In the genomic region with DNA sequence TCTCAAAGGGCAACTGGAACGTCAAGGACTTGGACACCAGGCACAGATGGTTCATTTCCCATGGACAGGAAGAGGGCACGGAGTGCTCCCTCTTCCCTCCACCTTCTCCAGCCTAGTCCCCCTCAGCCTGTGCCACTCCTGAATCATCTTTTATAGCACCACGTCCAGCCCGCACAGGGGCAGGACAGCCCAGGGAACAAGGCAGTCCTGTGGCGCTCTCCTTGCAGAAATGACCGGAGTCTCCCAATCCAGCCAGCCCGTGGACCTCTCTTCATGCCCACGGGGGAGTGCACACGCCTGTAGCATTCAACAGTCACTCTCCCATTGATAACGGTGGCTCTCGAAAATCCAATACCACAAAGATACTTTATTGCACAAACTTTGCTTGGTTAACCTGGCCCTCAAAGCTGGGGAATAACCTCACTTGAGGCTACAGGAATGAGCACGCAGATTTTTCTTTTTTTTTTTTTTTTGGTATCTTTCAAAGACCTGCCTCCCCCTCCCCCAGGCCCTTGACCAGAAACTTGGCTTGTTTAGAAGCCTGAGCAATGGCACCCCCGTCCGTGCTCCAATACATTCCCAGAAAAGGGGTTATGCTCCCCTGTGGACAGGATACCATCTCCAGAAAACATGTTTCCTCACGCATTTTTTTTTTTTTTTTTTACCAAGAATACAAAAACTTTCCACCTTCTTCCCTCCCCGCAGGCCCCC, we compare ENCODE assay signal across 8 cellular contexts. TPM values are rescaled to one million over a fixed set of nuclear protein-coding genes. Genes with fewer than 3 reads are reported as not detected.
A peak's percentile ranks its signal among the peaks of the same experiment; 100 is the strongest.
DNase-seq lines count a peak whose midpoint lies in the region; ATAC-seq, FAIRE-seq and TF ChIP-seq lines count a peak whose summit lies in the region.

No MANE protein-coding gene starts in this region.

- TF ChIP-seq RAD21 in A549 (conservative IDR thresholded peaks at IDR 0.05 in 1 of 2, IDR thresholded peaks at IDR 0.05 in 1 of 2) = no peak

- no peaks in the 10 kb centered on the region for H3K9me3 ChIP-seq in A549
- no peaks in the 10 kb centered on the region for H3K9me3 ChIP-seq in naive thymus-derived CD4-positive, alpha-beta T cell (ENCODE audit: control insufficient read depth in 2 of 3, low read length in 3 of 3)

- no peak for TF ChIP-seq CTCF in A549 (IDR thresholded peaks at IDR 0.05)
- TF ChIP-seq CTCF in KMS-11 (conservative IDR thresholded peaks at IDR 0.05; ENCODE audit: low read depth, low read length) = no peak
- no peak for TF ChIP-seq CTCF in choroid plexus epithelial cell (conservative IDR thresholded peaks at IDR 0.05; ENCODE audit: low read depth, low read length)

- H3K4me3 ChIP-seq in A549 = peak overlapping the region; percentile 66
- H3K4me3 ChIP-seq in KMS-11 (IDR thresholded peaks at IDR 0.05; ENCODE audit: insufficient read depth, low read depth, low read length) = no peak overlapping the region
- peak overlapping the region; percentile 45 for H3K4me3 ChIP-seq in choroid plexus epithelial cell (ENCODE audit: low read depth, low read length)
- H3K4me3 ChIP-seq in naive thymus-derived CD4-positive, alpha-beta T cell (ENCODE audit: low read length) = peak overlapping the region; percentile 83

- H3K79me2 ChIP-seq in KMS-11 (ENCODE audit: insufficient read depth, low read depth) = no peaks in the 10 kb centered on the region

- peak overlapping the region; percentile 86 to 98 (median 93) for H3K4me3 Mint-ChIP-seq in naive thymus-derived CD4-positive, alpha-beta T cell

- H3K27me3 ChIP-seq in KMS-11 (ENCODE audit: insufficient read depth, low read depth) = no peaks in the 10 kb centered on the region
- H3K27me3 ChIP-seq in naive thymus-derived CD4-positive, alpha-beta T cell (ENCODE audit: control insufficient read depth in 2 of 2, insufficient read depth in 2 of 2, low read length in 2 of 2) = no peaks in the 10 kb centered on the region

- 57% methylated on average over 16 of the region's 16 CpGs for WGBS in A549 (ENCODE audit: missing lambda C conversion rate)

- no peak for TF ChIP-seq EP300 in A549 (IDR thresholded peaks at IDR 0.05)

- peaks cover 11% of the 10 kb centered on the region for H3K4me1 ChIP-seq in A549
- H3K4me1 ChIP-seq in KMS-11 (ENCODE audit: low read depth, poor library complexity, severe bottlenecking) = peaks cover 5% of the 10 kb centered on the region
- H3K4me1 ChIP-seq in naive thymus-derived CD4-positive, alpha-beta T cell (ENCODE audit: control insufficient read depth in 2 of 2, insufficient read depth in 2 of 2, low read length in 2 of 2) = peaks cover 44 to 48% of the 10 kb centered on the region in 2 donors

- peak overlapping the region; percentile 95 for H3K9ac ChIP-seq in KMS-11

- no peaks in the 10 kb centered on the region for H4K20me1 ChIP-seq in KMS-11 (ENCODE audit: insufficient read depth)

- POLR2A ChIA-PET in A549 (lab: Yijun Ruan, JAX) = no interaction called here
- POLR2A ChIA-PET in naive thymus-derived CD4-positive, alpha-beta T cell (lab: Charles Lee) = interaction anchor here (0.8 to 10.5 kb wide), 8 partner anchors 9 to 69 kb away, joined by 3 to 378 read pairs (median 7); no protein-coding TSS in a partner anchor

- intact Hi-C loops in naive thymus-derived CD4-positive, alpha-beta T cell (cut with micrococcal nuclease) = loop anchor here (2.0 to 5.0 kb wide), 4 partner anchors 13 to 163 kb away; no protein-coding TSS in a partner anchor

- peak overlapping the region; percentile 93 for H2AFZ ChIP-seq in KMS-11 (ENCODE audit: low read depth)

- DNase-seq in A549 (ENCODE audit: low read depth in 1 of 2, low spot score in 1 of 2) (peak in 1 of 2 experiments; percentile 6), choroid plexus epithelial cell (ENCODE audit: low read depth) (no peak), DMS79 treated with DMSO at 0.1 percent for 48 hours (lab: John Stamatoyannopoulos, UW) (no peak), NCI-H2227 (lab: John Stamatoyannopoulos, UW; ENCODE audit: unreplicated experiment) (no peak), SKM-1 treated with dmso at 0.1 percent for 144 hours (lab: John Stamatoyannopoulos, UW; ENCODE audit: unreplicated experiment) (no peak)
- peak in 2 of 9 donors; percentile 34 to 46 for DNase-seq in naive thymus-derived CD4-positive, alpha-beta T cell

- FAIRE-seq in A549 (lab: Jason Lieb, UNC) = no peak

- H3K27me3 Mint-ChIP-seq in naive thymus-derived CD4-positive, alpha-beta T cell = no peaks in the 10 kb centered on the region

- peak overlapping the region; percentile 81 to 95 (median 93) for H3K27ac Mint-ChIP-seq in naive thymus-derived CD4-positive, alpha-beta T cell

- H3K27ac ChIP-seq in A549 (peak overlapping the region; percentile 87 to 98), KMS-11 (no peak overlapping the region)
- H3K27ac ChIP-seq in naive thymus-derived CD4-positive, alpha-beta T cell (ENCODE audit: low read depth, low read length) = peak overlapping the region; percentile 84

- peaks cover 0 to 58% (median 19%) of the 10 kb centered on the region in 5 donors for H3K36me3 Mint-ChIP-seq in naive thymus-derived CD4-positive, alpha-beta T cell

- H3K9me3 Mint-ChIP-seq in naive thymus-derived CD4-positive, alpha-beta T cell = no peaks in the 10 kb centered on the region

- H3K4me2 ChIP-seq in A549 (peak overlapping the region; percentile 64), KMS-11 (peak overlapping the region; percentile 46)

- H3K4me1 Mint-ChIP-seq in naive thymus-derived CD4-positive, alpha-beta T cell = peaks cover 44 to 70% (median 59%) of the 10 kb centered on the region in 7 donors

- CTCF ChIA-PET in A549 (lab: Yijun Ruan, JAX) = interaction anchor here (0.6 to 2.3 kb wide), 11 partner anchors 10 to 645 kb away, joined by 3 to 14 read pairs (median 3); no protein-coding TSS in a partner anchor
- CTCF ChIA-PET in naive thymus-derived CD4-positive, alpha-beta T cell (lab: Charles Lee) = interaction anchor here (0.6 to 9.0 kb wide), 7 partner anchors 9 to 88 kb away, joined by 4 to 206 read pairs (median 7); no protein-coding TSS in a partner anchor

- no peaks in the 10 kb centered on the region for H3K36me3 ChIP-seq in KMS-11 (ENCODE audit: insufficient read depth)
- peaks cover 0 to 12% (median 0%) of the 10 kb centered on the region in 3 experiments for H3K36me3 ChIP-seq in naive thymus-derived CD4-positive, alpha-beta T cell (ENCODE audit: control insufficient read depth in 2 of 3, insufficient read depth in 3 of 3, low read length in 3 of 3)

- TF ChIP-seq POLR2A in A549 (IDR thresholded peaks at IDR 0.05; ENCODE audit: low read length) = no peak

- ATAC-seq in A549 (no peak), GM18517 (IDR thresholded peaks at IDR 0.05; ENCODE audit: unreplicated experiment) (no peak)
- ATAC-seq in naive thymus-derived CD4-positive, alpha-beta T cell = no peak

TF ChIP-seq in A549, 52 proteins besides CTCF, POLR2A, EP300 and RAD21:
- TF ChIP-seq RNF2 (IDR thresholded peaks at IDR 0.05; ENCODE audit: borderline replicate concordance, low read depth) = no peak
- TF ChIP-seq RARB (CRISPR knock-in tag; IDR thresholded peaks at IDR 0.05) = no peak
- no peak for TF ChIP-seq KDM5A (IDR thresholded peaks at IDR 0.05)
- no peak for TF ChIP-seq CBX2 (IDR thresholded peaks at IDR 0.05; ENCODE audit: borderline replicate concordance, low read depth)
- TF ChIP-seq, protein P1, sequence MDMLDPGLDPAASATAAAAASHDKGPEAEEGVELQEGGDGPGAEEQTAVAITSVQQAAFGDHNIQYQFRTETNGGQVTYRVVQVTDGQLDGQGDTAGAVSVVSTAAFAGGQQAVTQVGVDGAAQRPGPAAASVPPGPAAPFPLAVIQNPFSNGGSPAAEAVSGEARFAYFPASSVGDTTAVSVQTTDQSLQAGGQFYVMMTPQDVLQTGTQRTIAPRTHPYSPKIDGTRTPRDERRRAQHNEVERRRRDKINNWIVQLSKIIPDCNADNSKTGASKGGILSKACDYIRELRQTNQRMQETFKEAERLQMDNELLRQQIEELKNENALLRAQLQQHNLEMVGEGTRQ (IDR thresholded peaks at IDR 0.05) = no peak
- TF ChIP-seq NPAS2 (CRISPR knock-in tag; IDR thresholded peaks at IDR 0.05; ENCODE audit: borderline replicate concordance) = no peak
TF ChIP-seq in A549: peak in this region for 0.

RNA-seq across cellular contexts. Expression of a gene that starts 0.7 kb away (rescaled TPM):
- polyA plus RNA-seq in A549 (2011; rRNA removed) (6.9 and 7.1 TPM in 2 replicates), A549 (2017; fragmentation: RNase III; extraction: RNeasy Plus Mini Kit Qiagen cat#74134 plus additional on column Dnase treatment) (3.6 to 3.7 TPM (median 3.6 TPM) in 3 replicates)
- polyA plus RNA-seq in A549 (2012; cell fraction: cytosol; rRNA removed) = 2.3 and 2.5 TPM in 2 replicates
- 1.7 and 2.4 TPM in 2 replicates for polyA plus RNA-seq in A549 (2012; cell fraction: nucleus; rRNA removed)
- 6.4 and 7.7 TPM in 2 replicates for polyA minus RNA-seq in A549 (2011; rRNA and poly(A)+ RNA removed)
- 10 to 100 TPM; 45.9 to 68.3 (median 65.8) TPM for total RNA-seq in naive thymus-derived CD4-positive, alpha-beta T cell
- 10 to 100 TPM; 44.3 to 74.5 TPM for polyA plus RNA-seq in naive thymus-derived CD4-positive, alpha-beta T cell

Comparison
In these comparisons a context has a peak if more than half of its experiments do, and no peak if none do; other contexts are left out.
1. RNA of a gene that starts 0.7 kb away (polyA plus RNA-seq): 44.3 to 74.5 TPM in naive thymus-derived CD4-positive, alpha-beta T cell; 1.7 to 7.1 TPM in A549; every median in the first group is over 4 times any median in the second.